In genomic region chr19:6110360-6110977, GRCh38 we compare ENCODE assay signal across 8 cellular contexts. TPM values are rescaled to one million over a fixed set of nuclear protein-coding genes. Genes with fewer than 3 reads are reported as not detected.
A peak's percentile ranks its signal among the peaks of the same experiment; 100 is the strongest.
DNase-seq lines count a peak whose midpoint lies in the region; ATAC-seq and TF ChIP-seq lines count a peak whose summit lies in the region.

Gene RFX2, minus strand, starts transcription at chr19:6110500. Its CDS starts 63,004 bp downstream, at chr19:6047496.

- H3K4me1 ChIP-seq in PC-9 (replicated peaks; ENCODE audit: insufficient read depth) (0 out of 2 replicates have a peak, but pooled peaks cover 5% of the 10 kb centered on the region), esophagus (ENCODE audit: control insufficient read depth in 2 of 2, insufficient read depth in 2 of 2, low read length in 1 of 2) (no peaks in the 10 kb centered on the region), muscle layer of colon (ENCODE audit: insufficient read depth, low read length) (peaks cover 9% of the 10 kb centered on the region)

- peak within 1 kb of the TSS; percentile 78 for H3K4me2 ChIP-seq in PC-9

- 0% methylated on average over 57 to 75 of the region's 75 CpGs for WGBS in esophagus, 2 donors

- no peaks in the 10 kb centered on the region for H3K27me3 ChIP-seq in PC-9 (ENCODE audit: insufficient read depth, low read depth)
- H3K27me3 ChIP-seq in esophagus (ENCODE audit: control insufficient read depth in 1 of 2, insufficient read depth in 2 of 2, low read length in 2 of 2): no peaks in the 10 kb centered on the region
- no peaks in the 10 kb centered on the region for H3K27me3 ChIP-seq in muscle layer of colon (ENCODE audit: control insufficient read depth in 1 of 2, insufficient read depth in 2 of 2, low read length in 2 of 2)

- intact Hi-C loops in PC-9 (cut with micrococcal nuclease; ENCODE audit: unreplicated experiment): loop anchor here (1.0 to 2.0 kb wide), 2 partner anchors 22 to 54 kb away; no protein-coding TSS in a partner anchor

- peaks cover 16% of the 10 kb centered on the region for H3K27me3 Mint-ChIP-seq in activated T-cell treated with anti-CD3 and anti-CD28 coated beads, Interleukin-2, amount 50 U/mL, for 24 hours

- H3K9me2 ChIP-seq in PC-9 (ENCODE audit: insufficient read depth): no peaks in the 10 kb centered on the region

- H3K9me3 Mint-ChIP-seq in activated T-cell treated with anti-CD3 and anti-CD28 coated beads, Interleukin-2, amount 50 U/mL, for 24 hours: no peaks in the 10 kb centered on the region

- no peak for TF ChIP-seq CTCF in PC-9 (conservative IDR thresholded peaks at IDR 0.05)

- H3K36me3 ChIP-seq in PC-9 (ENCODE audit: low read depth) (no peaks in the 10 kb centered on the region), esophagus (ENCODE audit: control insufficient read depth in 2 of 2, insufficient read depth in 2 of 2, low read length in 1 of 2) (no peaks in the 10 kb centered on the region), muscle layer of colon (ENCODE audit: insufficient read depth, low read length) (peaks cover 5% of the 10 kb centered on the region)

- DNase-seq in DMS79 treated with DMSO at 0.1 percent for 48 hours (lab: John Stamatoyannopoulos, UW): peak; percentile 97
- DNase-seq in KBM-7: peak; percentile 99
- DNase-seq in PC-9: peak; percentile 86 to 97
- DNase-seq in activated T-cell treated with anti-CD3 and anti-CD28 coated beads, Interleukin-2, amount 50 U/mL, for 24 hours: peak; percentile 99
- DNase-seq in stimulated activated CD8-positive, alpha-beta memory T cell treated with anti-CD3 and anti-CD28 coated beads, Interleukin-4, amount 100 ng/mL, for 48 hours: peak; percentile 99

- ATAC-seq in GM21737 (IDR thresholded peaks at IDR 0.05; ENCODE audit: unreplicated experiment): peak; percentile 88

- peak within 1 kb of the TSS; percentile 88 for H3K4me3 Mint-ChIP-seq in activated T-cell treated with anti-CD3 and anti-CD28 coated beads, Interleukin-2, amount 50 U/mL, for 24 hours

- no peaks in the 10 kb centered on the region for H3F3A ChIP-seq in PC-9 (ENCODE audit: insufficient read depth, low read depth)

- H3K9me3 ChIP-seq in PC-9 (ENCODE audit: insufficient read depth, low read depth) (no peaks in the 10 kb centered on the region), esophagus (ENCODE audit: control insufficient read depth in 2 of 2, insufficient read depth in 1 of 2, low read depth in 1 of 2, low read length in 1 of 2) (no peaks in the 10 kb centered on the region), muscle layer of colon (ENCODE audit: low read length) (no peaks in the 10 kb centered on the region)

- H3K9ac ChIP-seq in muscle layer of colon (ENCODE audit: low read length): peak within 1 kb of the TSS; percentile 98

- in situ Hi-C loops in KBM-7 (cut with MboI; ENCODE audit: low pct_unique_long_range_greater_than_20kb, low sequenced_read_pairs): no loop called here

- CTCF ChIA-PET in PC-9 (lab: Charles Lee): no interaction called here

- H4K20me1 ChIP-seq in PC-9 (ENCODE audit: insufficient read depth): no peaks in the 10 kb centered on the region

- POLR2A ChIA-PET in PC-9 (lab: Charles Lee; ENCODE audit: unreplicated experiment): no interaction called here

- peak within 1 kb of the TSS; percentile 60 for H3K4me3 ChIP-seq in PC-9
- peak within 1 kb of the TSS; percentile 49 to 75 for H3K4me3 ChIP-seq in esophagus (ENCODE audit: low read depth in 1 of 2, low read length in 2 of 2)
- H3K4me3 ChIP-seq in muscle layer of colon (ENCODE audit: low read depth in 1 of 2, low read length in 2 of 2): peak within 1 kb of the TSS; percentile 66 to 87

- H3K27ac Mint-ChIP-seq in activated T-cell treated with anti-CD3 and anti-CD28 coated beads, Interleukin-2, amount 50 U/mL, for 24 hours: peak within 1 kb of the TSS; percentile 88

- peaks cover 24% of the 10 kb centered on the region for H3K4me1 Mint-ChIP-seq in activated T-cell treated with anti-CD3 and anti-CD28 coated beads, Interleukin-2, amount 50 U/mL, for 24 hours (ENCODE audit: low read depth)

- H3K79me2 ChIP-seq in PC-9 (ENCODE audit: low read depth): no peaks in the 10 kb centered on the region; the same call in 1 of the 2 replicates

- BruUV-seq in PC-9 (replicated peaks; lab: Mats Ljungman, UMichigan): no TSS peak

- H3K36me3 Mint-ChIP-seq in activated T-cell treated with anti-CD3 and anti-CD28 coated beads, Interleukin-2, amount 50 U/mL, for 24 hours (ENCODE audit: low read depth): peaks cover 11% of the 10 kb centered on the region

- H2AFZ ChIP-seq in PC-9: peak within 1 kb of the TSS; percentile 74

- H3K27ac ChIP-seq in PC-9 (no peak within 1 kb of the TSS), esophagus (ENCODE audit: low read depth in 2 of 2, low read length in 1 of 2) (peak within 1 kb of the TSS; percentile 70 to 91), muscle layer of colon (ENCODE audit: low read depth, low read length) (peak within 1 kb of the TSS; percentile 95)

RNA-seq across cellular contexts. Expression of gene RFX2, which starts in this region (rescaled TPM):
- total RNA-seq in PC-9 (2021): 8.7 and 11.6 TPM in 2 replicates
- 1 to 10 TPM; 5.3 to 8.8 TPM for polyA plus RNA-seq in esophagus
